In the genomic region with DNA sequence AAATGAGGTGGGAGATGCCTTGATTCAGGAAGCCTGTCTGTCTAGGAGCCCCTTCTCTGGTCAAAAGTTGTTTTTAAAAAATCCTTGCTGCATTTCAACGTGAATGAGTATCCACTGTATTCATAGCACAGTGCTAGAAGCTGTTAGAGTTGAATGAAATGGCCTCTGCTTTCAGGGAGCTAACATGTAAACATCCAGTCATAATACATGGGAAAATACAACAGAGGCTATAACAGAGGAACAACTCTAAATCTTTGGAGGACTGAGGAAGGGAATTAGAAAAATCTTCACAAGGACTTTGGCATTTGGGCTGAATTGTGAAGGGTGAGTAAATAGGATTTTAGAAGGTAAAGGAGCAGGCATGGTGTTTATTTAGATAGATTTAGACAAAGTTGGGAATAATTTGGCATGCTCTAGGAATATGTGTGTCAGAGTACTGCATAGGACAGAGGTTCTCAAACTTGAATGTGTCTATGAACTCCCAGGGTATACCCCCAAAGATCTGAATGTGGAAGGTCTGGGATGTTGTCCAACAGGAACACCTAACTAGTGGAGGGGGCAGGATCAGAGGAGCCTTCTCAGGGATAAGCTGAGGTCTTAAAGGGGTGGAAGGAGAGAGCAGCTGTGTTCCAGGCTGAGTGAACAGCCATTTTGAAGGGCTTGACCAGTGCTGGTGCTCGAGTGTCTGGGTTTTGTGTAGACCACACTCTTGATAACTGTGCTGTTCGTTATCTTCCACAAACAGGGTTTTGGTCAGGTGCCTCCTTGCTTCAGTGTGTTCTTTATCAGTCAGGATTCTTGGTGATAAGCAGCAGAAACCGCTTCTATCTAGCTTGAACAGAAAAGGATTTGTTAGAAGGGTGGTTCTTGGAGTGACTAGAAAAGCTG, we compare ENCODE assay signal across 12 cellular contexts. TPM values are rescaled to one million over a fixed set of nuclear protein-coding genes. Genes with fewer than 3 reads are reported as not detected.
DNase-seq lines count a peak whose midpoint lies in the region; ATAC-seq and TF ChIP-seq lines count a peak whose summit lies in the region.
"Had no signal": no experiment of that assay in that cellular context is flagged by ENCODE, and none has a peak within 500 bp of the region (broad histone marks: within the 10 kb centered on the region; RNA-seq: fewer than 3 reads in every experiment).

No MANE protein-coding gene starts in this region.

- H3K27me3 Mint-ChIP-seq in naive thymus-derived CD8-positive, alpha-beta T cell, result no peaks in the 10 kb centered on the region

- H3K4me1 ChIP-seq in body of pancreas, result peaks cover 62% of the 10 kb centered on the region
- H3K4me1 ChIP-seq: SJSA1 had no signal

- ATAC-seq in body of pancreas, result no peak
- no peak for ATAC-seq in naive thymus-derived CD8-positive, alpha-beta T cell
- ATAC-seq: CD8-positive, alpha-beta T cell had no signal

- peak overlapping the region in 6 of 10 donors; percentile 4 to 76 (median 41) for H3K27ac Mint-ChIP-seq in naive thymus-derived CD8-positive, alpha-beta T cell
- H3K27ac Mint-ChIP-seq: CD8-positive, alpha-beta T cell had no signal

- no peaks in the 10 kb centered on the region for H3K9me3 ChIP-seq in body of pancreas
- H3K9me3 ChIP-seq: SJSA1 had no signal

- TF ChIP-seq CTCF in C4-2B (conservative IDR thresholded peaks at IDR 0.05) (no peak), body of pancreas (IDR thresholded peaks at IDR 0.05) (no peak)

- H3K27me3 ChIP-seq in body of pancreas, result no peaks in the 10 kb centered on the region
- H3K27me3 ChIP-seq: SJSA1 had no signal

- peak; percentile 29 for DNase-seq in NCI-H226
- no peak for DNase-seq in body of pancreas
- DNase-seq in naive thymus-derived CD8-positive, alpha-beta T cell, result no peak
- DNase-seq in NCI-H510A treated with DMSO at 0.1 percent for 48 hours (lab: John Stamatoyannopoulos, UW), result no peak
- no peak for DNase-seq in NCI-H2227 (lab: John Stamatoyannopoulos, UW; ENCODE audit: unreplicated experiment)
- DNase-seq in retina, result no peak
- DNase-seq in hepatic stellate cell (ENCODE audit: low spot score), result no peak
- DNase-seq: CD8-positive, alpha-beta T cell; effector memory CD4-positive, alpha-beta T cell; NCI-H2029 had no signal

- WGBS in body of pancreas, 2 donors, result 28% methylated on average over 4 of the region's 4 CpGs

- H3K27ac ChIP-seq in C4-2B (peak overlapping the region; percentile 95), body of pancreas (peak overlapping the region in 3 of 4 donors; percentile 16 to 48 (median 37))
- H3K27ac ChIP-seq: SJSA1 had no signal

- no peak for TF ChIP-seq POLR2A in body of pancreas (IDR thresholded peaks at IDR 0.05)

- intact Hi-C loops in body of pancreas (cut with DNase I), result no loop called here

- H3K36me3 Mint-ChIP-seq in naive thymus-derived CD8-positive, alpha-beta T cell, result peaks cover 0 to 15% (median 0%) of the 10 kb centered on the region in 3 donors

- POLR2A ChIA-PET in naive thymus-derived CD8-positive, alpha-beta T cell (lab: Charles Lee), result interaction anchor here (1.0 to 3.9 kb wide), 2 partner anchors 12 to 13 kb away, joined by 4 to 13 read pairs; a partner anchor contains a TSS

- peaks cover 19 to 65% (median 47%) of the 10 kb centered on the region in 4 donors for H3K4me1 Mint-ChIP-seq in naive thymus-derived CD8-positive, alpha-beta T cell

- no peaks in the 10 kb centered on the region for H3K36me3 ChIP-seq in body of pancreas (replicated peaks in 1 of 2; ENCODE audit: insufficient read depth in 1 of 2, low read depth in 2 of 2)

- H3K4me3 Mint-ChIP-seq in naive thymus-derived CD8-positive, alpha-beta T cell, result no peak overlapping the region
- H3K4me3 Mint-ChIP-seq: CD8-positive, alpha-beta T cell had no signal

- H3K4me3 ChIP-seq in body of pancreas, result no peak overlapping the region
- H3K4me3 ChIP-seq: SJSA1 had no signal

- H3K9me3 Mint-ChIP-seq in naive thymus-derived CD8-positive, alpha-beta T cell, result no peaks in the 10 kb centered on the region
- H3K9me3 Mint-ChIP-seq: CD8-positive, alpha-beta T cell had no signal

RNA-seq across cellular contexts. Expression of a gene that starts 12.7 kb away (rescaled TPM):
- 10 to 100 TPM; 40.2 to 68.6 TPM for total RNA-seq in body of pancreas
- total RNA-seq in naive thymus-derived CD8-positive, alpha-beta T cell, result 100 to 1,000 TPM; 106 TPM
- polyA plus RNA-seq in naive thymus-derived CD8-positive, alpha-beta T cell, result 10 to 100 TPM; 16.3 to 21.9 (median 18.2) TPM

RNA-seq across cellular contexts. Expression of a gene that starts 45.1 kb away (rescaled TPM):
- total RNA-seq in body of pancreas, result 10 to 100 TPM in 1 of 2 donors, 1 to 10 TPM in 1; 3.1 to 13.5 TPM
- total RNA-seq in naive thymus-derived CD8-positive, alpha-beta T cell, result 10 to 100 TPM; 17.1 to 23.1 TPM
- polyA plus RNA-seq in naive thymus-derived CD8-positive, alpha-beta T cell, result 1 to 10 TPM; 3.5 to 5.6 (median 3.8) TPM
